ENCODE assay signal across 17 cellular contexts in the genomic region with DNA sequence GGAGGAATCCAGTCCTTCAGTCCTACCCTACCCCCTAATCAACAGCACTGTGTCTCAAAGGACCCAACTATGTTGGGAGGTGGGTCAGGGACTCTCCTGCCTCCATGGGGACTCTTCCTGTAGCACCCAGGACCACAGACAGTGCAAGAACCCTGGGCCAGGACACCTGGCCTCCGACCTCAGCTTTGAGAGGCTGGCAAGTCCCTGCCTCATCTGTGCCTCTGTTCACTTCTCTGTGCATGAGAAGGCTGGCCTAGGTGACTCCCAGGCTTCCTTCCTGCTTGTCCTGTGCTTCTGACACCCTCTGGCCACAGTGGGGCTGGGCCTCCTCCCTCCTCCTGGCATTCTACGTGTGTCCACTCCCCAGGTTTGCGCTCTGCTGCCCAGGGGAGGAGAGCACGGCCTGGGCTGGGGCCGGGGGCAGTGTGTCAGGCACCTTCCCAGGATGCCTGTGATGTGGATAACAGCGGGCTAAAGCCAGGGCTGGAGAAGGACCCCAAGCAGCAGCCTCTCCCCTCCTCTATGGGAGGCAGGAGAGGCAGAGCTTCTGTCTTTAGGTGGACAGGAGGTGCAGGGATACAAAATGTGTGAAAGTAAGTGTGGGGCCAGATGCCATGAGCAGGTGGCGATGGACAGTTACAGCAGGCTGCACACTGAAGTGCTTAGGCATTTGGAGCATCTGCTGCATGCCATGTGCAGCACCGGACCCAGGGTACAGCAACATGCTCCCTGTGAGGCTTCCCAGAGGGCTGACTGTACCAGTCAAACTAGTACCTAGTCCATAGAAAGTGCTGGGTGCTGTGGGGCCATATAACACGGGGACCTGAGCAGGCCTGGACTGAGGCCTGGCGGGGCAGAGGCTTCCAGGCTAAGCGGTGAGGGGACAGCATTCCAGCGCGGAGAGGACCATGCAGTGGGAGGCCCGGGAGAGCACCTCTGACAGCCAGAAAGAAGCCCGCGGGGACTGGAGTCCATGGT. TPM values are rescaled to one million over a fixed set of nuclear protein-coding genes. Genes with fewer than 3 reads are reported as not detected.
A peak's percentile ranks its signal among the peaks of the same experiment; 100 is the strongest.
DNase-seq lines count a peak whose midpoint lies in the region; FAIRE-seq and TF ChIP-seq lines count a peak whose summit lies in the region.
"Had no signal": no experiment of that assay in that cellular context is flagged by ENCODE, and none has a peak within 500 bp of the region (broad histone marks: within the 10 kb centered on the region; RNA-seq: fewer than 3 reads in every experiment).

No MANE protein-coding gene starts in this region.

- H3K9me3 ChIP-seq in spleen: no peaks in the 10 kb centered on the region
- H3K9me3 ChIP-seq: Peyer's patch had no signal

- FAIRE-seq in RCC 7860 (lab: Jason Lieb, UNC): no peak
- FAIRE-seq: GM19239, HTR-8/SVneo had no signal

- H3K27me3 Mint-ChIP-seq in glutamatergic neuron (ENCODE audit: unreplicated experiment) (peaks cover 14% of the 10 kb centered on the region), HFFc6 (ENCODE audit: insufficient read depth) (peaks cover 21% of the 10 kb centered on the region)

- H3K4me3 Mint-ChIP-seq in glutamatergic neuron (ENCODE audit: unreplicated experiment) (peak overlapping the region; percentile 37), HFFc6 (no peak overlapping the region)
- H3K4me3 Mint-ChIP-seq: activated T-helper 1 cell treated with anti-CD3 and anti-CD28 coated beads, Interleukin-12 subunit alpha, Interleukin-12 subunit beta, Interleukin-2, Interleukin-4 antibody, amounts not matched to agents 30 ng/mL and 10 ng/mL and 1 ng/mL, durations not matched to agents 14 hours and 24 hours and 36 hours; CD4-positive, alpha-beta memory T cell had no signal

- DNase-seq in activated effector memory CD4-positive, alpha-beta T cell treated with anti-CD3 and anti-CD28 coated beads, Interleukin-2, amount 50 U/mL, for 16 hours: peak; percentile 55
- no peak for DNase-seq in activated effector memory CD4-positive, alpha-beta T cell treated with Interleukin-2 at 50 U/mL for 16 hours
- DNase-seq in NCI-H510A (lab: John Stamatoyannopoulos, UW): peak; percentile 57
- no peak for DNase-seq in glutamatergic neuron
- DNase-seq in spleen: peak; percentile 35
- no peak for DNase-seq in RCC 7860 (ENCODE audit: low spot score)
- no peak for DNase-seq in HFFc6
- no peak for DNase-seq in epidermal melanocyte (ENCODE audit: insufficient read length, low spot score)
- DNase-seq: CD4-positive, alpha-beta memory T cell; NCI-H69; Peyer's patch; right cardiac atrium; stimulated activated CD4-positive, alpha-beta T cell treated with anti-CD3 and anti-CD28 coated beads, Interleukin-2, amount 100 ng/mL, for 24 hours; SW 1271 had no signal

- H3K27me3 ChIP-seq in spleen (replicated peaks in 1 of 7): peaks cover 0 to 21% (median 0%) of the 10 kb centered on the region in 7 donors
- H3K27me3 ChIP-seq: Peyer's patch had no signal

- no peak for TF ChIP-seq CTCF in glutamatergic neuron (IDR thresholded peaks at IDR 0.05; ENCODE audit: partially characterized antibody, unreplicated experiment)
- TF ChIP-seq CTCF in spleen (IDR thresholded peaks at IDR 0.05 in 8 of 11, conservative IDR thresholded peaks at IDR 0.05 in 3 of 11): no peak
- no peak for TF ChIP-seq CTCF in HFFc6 (IDR thresholded peaks at IDR 0.05)

- no peak overlapping the region for H3K27ac ChIP-seq in spleen
- H3K27ac ChIP-seq: Peyer's patch had no signal

- 78 to 90% (median 83%) methylated on average over 13 to 16 of the region's 16 CpGs for WGBS in spleen, 5 donors

- H3K4me3 ChIP-seq in spleen: no peak overlapping the region
- H3K4me3 ChIP-seq: Peyer's patch had no signal

- no peak for TF ChIP-seq POLR2A in spleen (IDR thresholded peaks at IDR 0.05)

- no peaks in the 10 kb centered on the region for H3K36me3 Mint-ChIP-seq in glutamatergic neuron (ENCODE audit: unreplicated experiment)
- H3K36me3 Mint-ChIP-seq in HFFc6 (ENCODE audit: low read depth): no peaks in the 10 kb centered on the region
- H3K36me3 Mint-ChIP-seq: CD4-positive, alpha-beta memory T cell had no signal

- H3K27ac Mint-ChIP-seq in glutamatergic neuron (ENCODE audit: unreplicated experiment) (no peak overlapping the region), HFFc6 (no peak overlapping the region)
- H3K27ac Mint-ChIP-seq: activated T-helper 1 cell treated with anti-CD3 and anti-CD28 coated beads, Interleukin-12 subunit alpha, Interleukin-12 subunit beta, Interleukin-2, Interleukin-4 antibody, amounts not matched to agents 30 ng/mL and 10 ng/mL and 1 ng/mL, durations not matched to agents 14 hours and 24 hours and 36 hours; CD4-positive, alpha-beta memory T cell had no signal

- intact Hi-C loops in spleen (cut with DNase I; ENCODE audit: low total_unique reads): no loop called here

- H3K9me3 Mint-ChIP-seq in glutamatergic neuron (ENCODE audit: unreplicated experiment) (peaks cover 5% of the 10 kb centered on the region), HFFc6 (no peaks in the 10 kb centered on the region)
- H3K9me3 Mint-ChIP-seq: activated T-helper 1 cell treated with anti-CD3 and anti-CD28 coated beads, Interleukin-12 subunit alpha, Interleukin-12 subunit beta, Interleukin-2, Interleukin-4 antibody, amounts not matched to agents 30 ng/mL and 10 ng/mL and 1 ng/mL, durations not matched to agents 14 hours and 24 hours and 36 hours; CD4-positive, alpha-beta memory T cell had no signal

- peaks cover 16% of the 10 kb centered on the region for H3K4me1 Mint-ChIP-seq in glutamatergic neuron (ENCODE audit: low read depth, unreplicated experiment)
- no peaks in the 10 kb centered on the region for H3K4me1 Mint-ChIP-seq in HFFc6 (ENCODE audit: low read depth)
- H3K4me1 Mint-ChIP-seq: CD4-positive, alpha-beta memory T cell had no signal

- no peaks in the 10 kb centered on the region for H3K36me3 ChIP-seq in spleen
- H3K36me3 ChIP-seq: Peyer's patch had no signal

- peaks cover 0 to 6% (median 0%) of the 10 kb centered on the region in 6 donors for H3K4me1 ChIP-seq in spleen
- H3K4me1 ChIP-seq: Peyer's patch had no signal

RNA-seq across cellular contexts. Expression of a gene that starts 30.2 kb away (rescaled TPM):
- total RNA-seq in glutamatergic neuron (ENCODE audit: unreplicated experiment) (not detected), spleen (not detected)
- polyA plus RNA-seq in spleen: under 1 TPM; 0.04 to 0.10 (median 0.06) TPM
- total RNA-seq in HFFc6 (2021; fragmentation: NEBNext Ultra II Directional; extraction: Animal tissue kit (Norgen Biotek cat#: 25700)): not detected
- total RNA-seq: activated T-helper 1 cell treated with anti-CD3 and anti-CD28 coated beads, Interleukin-12 subunit alpha, Interleukin-12 subunit beta, Interleukin-2, Interleukin-4 antibody, amounts not matched to agents 30 ng/mL and 10 ng/mL and 1 ng/mL, durations not matched to agents 14 hours and 24 hours and 36 hours; CD4-positive, alpha-beta memory T cell had no signal
- polyA plus RNA-seq: CD4-positive, alpha-beta memory T cell had no signal

Comparison
In these comparisons a context has a peak if more than half of its experiments do, and no peak if none do; other contexts are left out.
1. DNase-seq: peak in activated effector memory CD4-positive, alpha-beta T cell treated with anti-CD3 and anti-CD28 coated beads, Interleukin-2, amount 50 U/mL, for 16 hours (single experiment), NCI-H510A (single experiment) and spleen (single experiment); none in activated effector memory CD4-positive, alpha-beta T cell treated with Interleukin-2 at 50 U/mL for 16 hours (single experiment), glutamatergic neuron (single experiment), RCC 7860 (single experiment), HFFc6 (single experiment) and epidermal melanocyte (single experiment).